ENCODE assay signal across 2 cellular contexts in the genomic region with DNA sequence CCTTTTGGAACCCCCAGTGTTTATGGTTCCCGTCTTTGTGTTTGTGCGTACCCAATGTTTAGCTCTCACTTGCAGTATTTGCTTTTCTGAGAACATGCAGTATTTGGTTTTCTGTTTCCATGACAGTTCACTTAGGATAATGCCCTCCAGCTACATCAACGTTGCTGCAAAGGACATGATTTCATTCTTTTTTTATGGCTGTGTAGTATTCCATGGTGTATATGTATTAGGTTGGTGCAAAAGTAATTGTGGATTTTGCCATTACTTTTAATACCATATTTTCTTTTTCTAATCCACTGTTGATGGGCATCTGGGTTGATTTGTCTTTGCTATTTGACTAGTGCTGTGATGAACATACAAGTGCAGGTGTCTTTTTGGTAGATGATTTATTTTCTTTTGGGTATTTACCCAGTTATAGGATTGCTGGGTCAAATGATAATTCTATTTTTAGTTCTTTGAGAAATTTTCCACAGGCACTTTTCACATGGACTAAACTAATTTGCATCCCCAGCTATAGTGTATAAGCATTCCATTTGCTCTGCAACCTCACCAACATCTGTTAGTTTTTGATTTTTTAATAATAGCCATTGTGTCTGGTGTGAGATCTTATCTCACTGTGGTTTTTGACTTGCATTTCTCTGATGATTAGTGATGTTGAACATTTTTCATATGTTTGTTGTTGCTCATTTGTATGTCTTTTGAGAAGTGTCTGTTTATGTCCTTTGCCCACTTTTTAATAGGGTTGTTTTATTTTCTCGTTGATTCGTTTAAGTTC.
TF ChIP-seq lines count a peak whose summit lies in the region.

No MANE protein-coding gene starts in this region.

TF ChIP-seq in SK-N-SH, 30 proteins besides CTCF, POLR2A, EP300 and RAD21 (continued from another document and continues in another):
- TF ChIP-seq REST (IDR thresholded peaks at IDR 0.05; ENCODE audit: low read depth, low read length) (no peak), NFIC (IDR thresholded peaks at IDR 0.05; ENCODE audit: borderline replicate concordance) (0 out of 2 replicates have a peak, but pooled peaks have one; percentile 30), FOXM1 (IDR thresholded peaks at IDR 0.05; ENCODE audit: low read depth) (no peak), FOSL2 (IDR thresholded peaks at IDR 0.05; ENCODE audit: borderline replicate concordance, low read depth) (0 out of 2 replicates have a peak, but pooled peaks have one; percentile 7), GATA2 (CRISPR knock-in tag; IDR thresholded peaks at IDR 0.05) (0 out of 2 replicates have a peak, but pooled peaks have one; percentile 13), MEF2A (IDR thresholded peaks at IDR 0.05; ENCODE audit: borderline replicate concordance, low read depth) (peak; percentile 11; the same call in 1 of the 2 replicates), PBX3 (IDR thresholded peaks at IDR 0.05) (peak; percentile 52; the same call in 1 of the 2 replicates), CHD2 (IDR thresholded peaks at IDR 0.05; ENCODE audit: low read length, partially characterized antibody) (no peak), RFX5 (IDR thresholded peaks at IDR 0.05; ENCODE audit: low read length) (no peak), MXI1 (IDR thresholded peaks at IDR 0.05; ENCODE audit: low read depth, low read length) (no peak), IRF3 (IDR thresholded peaks at IDR 0.05; ENCODE audit: low read depth, low read length) (no peak), NRF1 (IDR thresholded peaks at IDR 0.05; ENCODE audit: low read depth, low read length) (no peak), TEAD4 (IDR thresholded peaks at IDR 0.05; ENCODE audit: borderline replicate concordance, insufficient read depth) (no peak), FOXJ3 (CRISPR knock-in tag; IDR thresholded peaks at IDR 0.05) (no peak), GABPA (IDR thresholded peaks at IDR 0.05; ENCODE audit: low read depth) (no peak), TAF1 (IDR thresholded peaks at IDR 0.05; ENCODE audit: borderline replicate concordance, low read depth, low read length) (no peak), POLR2AphosphoS5 (IDR thresholded peaks at IDR 0.05; ENCODE audit: low read depth, low read length) (no peak), RCOR1 (IDR thresholded peaks at IDR 0.05; ENCODE audit: low read length) (no peak)
- TF ChIP-seq, protein P1, sequence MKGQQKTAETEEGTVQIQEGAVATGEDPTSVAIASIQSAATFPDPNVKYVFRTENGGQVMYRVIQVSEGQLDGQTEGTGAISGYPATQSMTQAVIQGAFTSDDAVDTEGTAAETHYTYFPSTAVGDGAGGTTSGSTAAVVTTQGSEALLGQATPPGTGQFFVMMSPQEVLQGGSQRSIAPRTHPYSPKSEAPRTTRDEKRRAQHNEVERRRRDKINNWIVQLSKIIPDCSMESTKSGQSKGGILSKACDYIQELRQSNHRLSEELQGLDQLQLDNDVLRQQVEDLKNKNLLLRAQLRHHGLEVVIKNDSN (IDR thresholded peaks at IDR 0.05; ENCODE audit: borderline replicate concordance, low read depth): no peak
- TF ChIP-seq, protein P2, sequence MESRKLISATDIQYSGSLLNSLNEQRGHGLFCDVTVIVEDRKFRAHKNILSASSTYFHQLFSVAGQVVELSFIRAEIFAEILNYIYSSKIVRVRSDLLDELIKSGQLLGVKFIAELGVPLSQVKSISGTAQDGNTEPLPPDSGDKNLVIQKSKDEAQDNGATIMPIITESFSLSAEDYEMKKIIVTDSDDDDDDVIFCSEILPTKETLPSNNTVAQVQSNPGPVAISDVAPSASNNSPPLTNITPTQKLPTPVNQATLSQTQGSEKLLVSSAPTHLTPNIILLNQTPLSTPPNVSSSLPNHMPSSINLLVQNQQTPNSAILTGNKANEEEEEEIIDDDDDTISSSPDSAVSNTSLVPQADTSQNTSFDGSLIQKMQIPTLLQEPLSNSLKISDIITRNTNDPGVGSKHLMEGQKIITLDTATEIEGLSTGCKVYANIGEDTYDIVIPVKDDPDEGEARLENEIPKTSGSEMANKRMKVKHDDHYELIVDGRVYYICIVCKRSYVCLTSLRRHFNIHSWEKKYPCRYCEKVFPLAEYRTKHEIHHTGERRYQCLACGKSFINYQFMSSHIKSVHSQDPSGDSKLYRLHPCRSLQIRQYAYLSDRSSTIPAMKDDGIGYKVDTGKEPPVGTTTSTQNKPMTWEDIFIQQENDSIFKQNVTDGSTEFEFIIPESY (IDR thresholded peaks at IDR 0.05; ENCODE audit: borderline replicate concordance, low read depth): no peak

TF ChIP-seq in SK-N-SH treated with all-trans-retinoic acid at 6 μM for 48 hours, 23 proteins besides CTCF, POLR2A, EP300 and RAD21 (continued from another document):
- TF ChIP-seq, protein P3, sequence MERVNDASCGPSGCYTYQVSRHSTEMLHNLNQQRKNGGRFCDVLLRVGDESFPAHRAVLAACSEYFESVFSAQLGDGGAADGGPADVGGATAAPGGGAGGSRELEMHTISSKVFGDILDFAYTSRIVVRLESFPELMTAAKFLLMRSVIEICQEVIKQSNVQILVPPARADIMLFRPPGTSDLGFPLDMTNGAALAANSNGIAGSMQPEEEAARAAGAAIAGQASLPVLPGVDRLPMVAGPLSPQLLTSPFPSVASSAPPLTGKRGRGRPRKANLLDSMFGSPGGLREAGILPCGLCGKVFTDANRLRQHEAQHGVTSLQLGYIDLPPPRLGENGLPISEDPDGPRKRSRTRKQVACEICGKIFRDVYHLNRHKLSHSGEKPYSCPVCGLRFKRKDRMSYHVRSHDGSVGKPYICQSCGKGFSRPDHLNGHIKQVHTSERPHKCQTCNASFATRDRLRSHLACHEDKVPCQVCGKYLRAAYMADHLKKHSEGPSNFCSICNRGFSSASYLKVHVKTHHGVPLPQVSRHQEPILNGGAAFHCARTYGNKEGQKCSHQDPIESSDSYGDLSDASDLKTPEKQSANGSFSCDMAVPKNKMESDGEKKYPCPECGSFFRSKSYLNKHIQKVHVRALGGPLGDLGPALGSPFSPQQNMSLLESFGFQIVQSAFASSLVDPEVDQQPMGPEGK (CRISPR knock-in tag; IDR thresholded peaks at IDR 0.05; ENCODE audit: borderline replicate concordance): no peak
- no peak for TF ChIP-seq PPARA (CRISPR knock-in tag; IDR thresholded peaks at IDR 0.05; ENCODE audit: borderline replicate concordance)
- TF ChIP-seq SNAI2 (CRISPR knock-in tag; IDR thresholded peaks at IDR 0.05): no peak
- TF ChIP-seq, protein P4, sequence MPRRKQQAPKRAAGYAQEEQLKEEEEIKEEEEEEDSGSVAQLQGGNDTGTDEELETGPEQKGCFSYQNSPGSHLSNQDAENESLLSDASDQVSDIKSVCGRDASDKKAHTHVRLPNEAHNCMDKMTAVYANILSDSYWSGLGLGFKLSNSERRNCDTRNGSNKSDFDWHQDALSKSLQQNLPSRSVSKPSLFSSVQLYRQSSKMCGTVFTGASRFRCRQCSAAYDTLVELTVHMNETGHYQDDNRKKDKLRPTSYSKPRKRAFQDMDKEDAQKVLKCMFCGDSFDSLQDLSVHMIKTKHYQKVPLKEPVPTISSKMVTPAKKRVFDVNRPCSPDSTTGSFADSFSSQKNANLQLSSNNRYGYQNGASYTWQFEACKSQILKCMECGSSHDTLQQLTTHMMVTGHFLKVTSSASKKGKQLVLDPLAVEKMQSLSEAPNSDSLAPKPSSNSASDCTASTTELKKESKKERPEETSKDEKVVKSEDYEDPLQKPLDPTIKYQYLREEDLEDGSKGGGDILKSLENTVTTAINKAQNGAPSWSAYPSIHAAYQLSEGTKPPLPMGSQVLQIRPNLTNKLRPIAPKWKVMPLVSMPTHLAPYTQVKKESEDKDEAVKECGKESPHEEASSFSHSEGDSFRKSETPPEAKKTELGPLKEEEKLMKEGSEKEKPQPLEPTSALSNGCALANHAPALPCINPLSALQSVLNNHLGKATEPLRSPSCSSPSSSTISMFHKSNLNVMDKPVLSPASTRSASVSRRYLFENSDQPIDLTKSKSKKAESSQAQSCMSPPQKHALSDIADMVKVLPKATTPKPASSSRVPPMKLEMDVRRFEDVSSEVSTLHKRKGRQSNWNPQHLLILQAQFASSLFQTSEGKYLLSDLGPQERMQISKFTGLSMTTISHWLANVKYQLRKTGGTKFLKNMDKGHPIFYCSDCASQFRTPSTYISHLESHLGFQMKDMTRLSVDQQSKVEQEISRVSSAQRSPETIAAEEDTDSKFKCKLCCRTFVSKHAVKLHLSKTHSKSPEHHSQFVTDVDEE (CRISPR knock-in tag; IDR thresholded peaks at IDR 0.05): no peak
- no peak for TF ChIP-seq TOX (CRISPR knock-in tag; IDR thresholded peaks at IDR 0.05; ENCODE audit: borderline replicate concordance)
- no peak for TF ChIP-seq ZFP30 (CRISPR knock-in tag; IDR thresholded peaks at IDR 0.05)
- no peak for TF ChIP-seq ISL1 (CRISPR knock-in tag; IDR thresholded peaks at IDR 0.05)
- TF ChIP-seq BACH2 (CRISPR knock-in tag; IDR thresholded peaks at IDR 0.05; ENCODE audit: borderline replicate concordance): no peak
